Comparison of ENCODE assay signal across 12 cellular contexts in genomic region chr16:8686031-8686621, GRCh38. TPM values are rescaled to one million over a fixed set of nuclear protein-coding genes. Genes with fewer than 3 reads are reported as not detected.
A peak's percentile ranks its signal among the peaks of the same experiment; 100 is the strongest.
DNase-seq lines count a peak whose midpoint lies in the region; ATAC-seq and TF ChIP-seq lines count a peak whose summit lies in the region.
"Had no signal": no experiment of that assay in that cellular context is flagged by ENCODE, and none has a peak within 500 bp of the region (broad histone marks: within the 10 kb centered on the region; RNA-seq: fewer than 3 reads in every experiment).

No MANE protein-coding gene starts in this region.

- POLR2A ChIA-PET in CD8-positive, alpha-beta memory T cell (lab: Charles Lee), result no interaction called here

- no peak overlapping the region for H3K27ac ChIP-seq in CD8-positive, alpha-beta memory T cell (ENCODE audit: low read depth, low read length)
- H3K27ac ChIP-seq in gastroesophageal sphincter, result no peak overlapping the region
- H3K27ac ChIP-seq: left lung had no signal

- peak; percentile 73 for DNase-seq in Ammon's horn (ENCODE audit: low spot score)
- peak; percentile 10 for DNase-seq in NCI-H2227 (lab: John Stamatoyannopoulos, UW; ENCODE audit: unreplicated experiment)
- DNase-seq in epithelial cell of esophagus (ENCODE audit: low read depth), result peak; percentile 32
- peak; percentile 8 for DNase-seq in middle frontal gyrus (ENCODE audit: extremely low spot score, low spot score)
- no peak for DNase-seq in CD8-positive, alpha-beta memory T cell
- no peak for DNase-seq in NCI-H146 treated with DMSO at 0.1 percent for 48 hours (lab: John Stamatoyannopoulos, UW; ENCODE audit: unreplicated experiment)
- DNase-seq: activated naive CD4-positive, alpha-beta T cell treated with anti-CD3 and anti-CD28 coated beads, Interleukin-2, amount 10 ng/mL, durations not matched to agents 7 days and 5 days; left lung; NCI-H1417 had no signal

- TF ChIP-seq EP300 in gastroesophageal sphincter (IDR thresholded peaks at IDR 0.05), result no peak

- no peak for TF ChIP-seq CTCF in epithelial cell of esophagus (IDR thresholded peaks at IDR 0.05; ENCODE audit: insufficient read depth, low read depth, low read length, missing control alignments)
- TF ChIP-seq CTCF in gastroesophageal sphincter (IDR thresholded peaks at IDR 0.05), result no peak

- H3K9me3 Mint-ChIP-seq in CD8-positive, alpha-beta memory T cell, result peaks cover 8 to 14% (median 12%) of the 10 kb centered on the region in 5 donors

- no peak for TF ChIP-seq POLR2A in gastroesophageal sphincter (IDR thresholded peaks at IDR 0.05)

- no peaks in the 10 kb centered on the region for H3K27me3 ChIP-seq in CD8-positive, alpha-beta memory T cell (ENCODE audit: insufficient read depth, low read length, poor library complexity, severe bottlenecking)
- no peaks in the 10 kb centered on the region for H3K27me3 ChIP-seq in gastroesophageal sphincter
- H3K27me3 ChIP-seq: left lung had no signal

- CTCF ChIA-PET in CD8-positive, alpha-beta memory T cell (lab: Charles Lee), result interaction anchor here (0.6 kb wide), 1 partner anchor 102 kb away, joined by 4 read pairs; no protein-coding TSS in a partner anchor

- peaks cover 0 to 1% (median 0%) of the 10 kb centered on the region in 3 donors for H3K4me1 Mint-ChIP-seq in CD8-positive, alpha-beta memory T cell
- H3K4me1 Mint-ChIP-seq: activated naive CD4-positive, alpha-beta T cell treated with anti-CD3 and anti-CD28 coated beads, Interleukin-2, amount 10 ng/mL, durations not matched to agents 7 days and 5 days had no signal

- no peak for ATAC-seq in GM18873 (IDR thresholded peaks at IDR 0.05; ENCODE audit: low FRiP score, unreplicated experiment)
- ATAC-seq in gastroesophageal sphincter, result no peak
- ATAC-seq: left lung had no signal

- no peaks in the 10 kb centered on the region for H3K27me3 Mint-ChIP-seq in CD8-positive, alpha-beta memory T cell
- H3K27me3 Mint-ChIP-seq: activated naive CD4-positive, alpha-beta T cell treated with anti-CD3 and anti-CD28 coated beads, Interleukin-2, amount 10 ng/mL, durations not matched to agents 7 days and 5 days; stimulated activated naive CD8-positive, alpha-beta T cell treated with anti-CD3 and anti-CD28 coated beads, Interleukin-15, Interleukin-2, amounts not matched to agents 100 ng/mL and 50 ng/mL, for 24 hours had no signal

- H3K4me1 ChIP-seq in CD8-positive, alpha-beta memory T cell (ENCODE audit: insufficient read depth, low read length), result no peaks in the 10 kb centered on the region
- H3K4me1 ChIP-seq in gastroesophageal sphincter, result no peaks in the 10 kb centered on the region
- H3K4me1 ChIP-seq: left lung had no signal

- H3K27ac Mint-ChIP-seq in CD8-positive, alpha-beta memory T cell, result no peak overlapping the region
- H3K27ac Mint-ChIP-seq: stimulated activated naive CD8-positive, alpha-beta T cell treated with anti-CD3 and anti-CD28 coated beads, Interleukin-15, Interleukin-2, amounts not matched to agents 100 ng/mL and 50 ng/mL, for 24 hours had no signal

- H3K4me3 ChIP-seq in epithelial cell of esophagus (ENCODE audit: low read length) (no peak overlapping the region), gastroesophageal sphincter (no peak overlapping the region)
- no peak overlapping the region for H3K4me3 ChIP-seq in CD8-positive, alpha-beta memory T cell (ENCODE audit: low read length)
- H3K4me3 ChIP-seq: left lung had no signal

- peaks cover 21 to 28% (median 28%) of the 10 kb centered on the region in 3 donors for H3K36me3 Mint-ChIP-seq in CD8-positive, alpha-beta memory T cell

- 22 to 100% methylated on average over 1 of the region's 7 CpGs for WGBS in gastroesophageal sphincter (ENCODE audit: low coverage in 1 of 2), 2 donors

- H3K4me3 Mint-ChIP-seq in CD8-positive, alpha-beta memory T cell, result no peak overlapping the region
- H3K4me3 Mint-ChIP-seq: activated naive CD4-positive, alpha-beta T cell treated with anti-CD3 and anti-CD28 coated beads, Interleukin-2, amount 10 ng/mL, durations not matched to agents 7 days and 5 days; stimulated activated naive CD8-positive, alpha-beta T cell treated with anti-CD3 and anti-CD28 coated beads, Interleukin-15, Interleukin-2, amounts not matched to agents 100 ng/mL and 50 ng/mL, for 24 hours had no signal

- no peaks in the 10 kb centered on the region for H3K36me3 ChIP-seq in CD8-positive, alpha-beta memory T cell (ENCODE audit: insufficient read depth, low read length)
- H3K36me3 ChIP-seq in gastroesophageal sphincter, result peaks cover 0 to 17% of the 10 kb centered on the region in 2 donors
- H3K36me3 ChIP-seq: left lung had no signal

- peaks cover 6% of the 10 kb centered on the region for H3K9me3 ChIP-seq in CD8-positive, alpha-beta memory T cell (ENCODE audit: low read length)
- peaks cover 0 to 20% (median 2%) of the 10 kb centered on the region in 3 donors for H3K9me3 ChIP-seq in gastroesophageal sphincter

RNA-seq across cellular contexts. Expression of gene ABAT, which starts 11.7 kb away (rescaled TPM):
- total RNA-seq in CD8-positive, alpha-beta memory T cell, result 10 to 100 TPM in 1 of 2 experiments, 1 to 10 TPM in 1; 9.8 to 10.1 TPM
- polyA plus RNA-seq in CD8-positive, alpha-beta memory T cell, result 3.0 TPM
- total RNA-seq in gastroesophageal sphincter, result 10 to 100 TPM in 2 of 4 donors, 1 to 10 TPM in 2; 5.3 to 15.6 (median 10.3) TPM

Comparison
In these comparisons a context has a peak if more than half of its experiments do, and no peak if none do; other contexts are left out.
1. DNase-seq: peak in Ammon's horn (single experiment), NCI-H2227 (single experiment), epithelial cell of esophagus (single experiment) and middle frontal gyrus (single experiment); none in CD8-positive, alpha-beta memory T cell (0 of 5) and NCI-H146 treated with DMSO at 0.1 percent for 48 hours (single experiment).